8 cellular contexts compared by ENCODE assay signal in genomic region chr6:26056583-26057350, GRCh38. TPM values are rescaled to one million over a fixed set of nuclear protein-coding genes. Genes with fewer than 3 reads are reported as not detected.
DNase-seq lines count a peak whose midpoint lies in the region; ATAC-seq, FAIRE-seq and TF ChIP-seq lines count a peak whose summit lies in the region.

No MANE protein-coding gene starts in this region.

- peaks cover 7% of the 10 kb centered on the region for H3K4me1 Mint-ChIP-seq in astrocyte (ENCODE audit: low read depth, unreplicated experiment)

- peak overlapping the region; percentile 93 for H3K9ac ChIP-seq in astrocyte (ENCODE audit: low read length)
- peak overlapping the region; percentile 87 for H3K9ac ChIP-seq in iPS-15b (ENCODE audit: low read depth, low read length)
- H3K9ac ChIP-seq in skeletal muscle satellite cell (ENCODE audit: low read depth, low read length) = peak overlapping the region; percentile 93

- no peaks in the 10 kb centered on the region for H4K20me1 ChIP-seq in astrocyte (ENCODE audit: insufficient read depth, low read length)

- H3K4me3 ChIP-seq in AG04449 (ENCODE audit: low read depth, low read length) (peak overlapping the region; percentile 72), astrocyte (ENCODE audit: insufficient read depth, low read depth, low read length) (peak overlapping the region; percentile 61), iPS-15b (ENCODE audit: low read depth, low read length) (peak overlapping the region; percentile 80), skeletal muscle satellite cell (ENCODE audit: low read length) (peak overlapping the region; percentile 83)

- H3K9me3 ChIP-seq in astrocyte (ENCODE audit: insufficient read depth, low read depth, low read length) (no peaks in the 10 kb centered on the region), iPS-15b (ENCODE audit: control insufficient read depth, insufficient read depth, low read length) (no peaks in the 10 kb centered on the region), skeletal muscle satellite cell (replicated peaks; ENCODE audit: low read length) (no peaks in the 10 kb centered on the region)

- H3K4me1 ChIP-seq in astrocyte (ENCODE audit: insufficient read depth, low read length) = peaks cover 10% of the 10 kb centered on the region
- H3K4me1 ChIP-seq in iPS-15b (ENCODE audit: control insufficient read depth, insufficient read depth, low read length) = peaks cover 6% of the 10 kb centered on the region
- peaks cover 18% of the 10 kb centered on the region for H3K4me1 ChIP-seq in skeletal muscle satellite cell (ENCODE audit: control insufficient read depth, insufficient read depth, low read length)

- no peak for ATAC-seq in HG03095 (IDR thresholded peaks at IDR 0.05; ENCODE audit: unreplicated experiment)

- H3K9me3 Mint-ChIP-seq in astrocyte (ENCODE audit: unreplicated experiment) = no peaks in the 10 kb centered on the region

- H3K27ac Mint-ChIP-seq in astrocyte (ENCODE audit: unreplicated experiment) = peak overlapping the region; percentile 91

- H3K36me3 ChIP-seq in astrocyte (ENCODE audit: insufficient read depth, low read length) = no peaks in the 10 kb centered on the region
- H3K36me3 ChIP-seq in iPS-15b (ENCODE audit: control insufficient read depth, insufficient read depth, low read length) = no peaks in the 10 kb centered on the region
- no peaks in the 10 kb centered on the region for H3K36me3 ChIP-seq in skeletal muscle satellite cell (ENCODE audit: insufficient read depth, low read length)

- H3K27ac ChIP-seq in astrocyte (ENCODE audit: low read depth, low read length) = peak overlapping the region; percentile 85

- DNase-seq in AG04449 (ENCODE audit: low read depth, low spot score) = no peak
- DNase-seq in ELF-1 (ENCODE audit: low read depth, low spot score) = peak; percentile 69
- peak; percentile 76 for DNase-seq in NCI-H82 (lab: John Stamatoyannopoulos, UW)
- no peak for DNase-seq in astrocyte (ENCODE audit: low read depth)
- no peak for DNase-seq in SHP77 treated with DMSO at 0.1 percent for 48 hours (lab: John Stamatoyannopoulos, UW)

- H3K27me3 Mint-ChIP-seq in astrocyte (ENCODE audit: low read depth, unreplicated experiment) = no peaks in the 10 kb centered on the region

- no peaks in the 10 kb centered on the region for H3K79me2 ChIP-seq in astrocyte (ENCODE audit: insufficient read depth, low read length)

- CTCF ChIA-PET in AG04449 (lab: Yijun Ruan, JAX) = interaction anchor here (1.4 to 29.5 kb wide), 5 partner anchors 8 to 39 kb away, joined by 4 to 1301 read pairs (median 7); partner anchors contain the start of gene HFE

- TF ChIP-seq CTCF in AG04449 (IDR thresholded peaks at IDR 0.05; ENCODE audit: insufficient read depth, low read length, missing control alignments) = no peak
- TF ChIP-seq CTCF in astrocyte (IDR thresholded peaks at IDR 0.05; ENCODE audit: insufficient read depth, low read depth, low read length) = no peak

- FAIRE-seq in astrocyte (lab: Jason Lieb, UNC) = no peak

- no peaks in the 10 kb centered on the region for H3K27me3 ChIP-seq in astrocyte (ENCODE audit: insufficient read depth, low read length)
- no peaks in the 10 kb centered on the region for H3K27me3 ChIP-seq in iPS-15b (ENCODE audit: control insufficient read depth, insufficient read depth, low read length)
- no peaks in the 10 kb centered on the region for H3K27me3 ChIP-seq in skeletal muscle satellite cell (ENCODE audit: control insufficient read depth, insufficient read depth, low read length)

- H3K4me2 ChIP-seq in astrocyte (ENCODE audit: low read length) (peak overlapping the region; percentile 94), skeletal muscle satellite cell (ENCODE audit: low read length) (peak overlapping the region; percentile 93)

- H3K4me3 Mint-ChIP-seq in astrocyte (ENCODE audit: unreplicated experiment) = peak overlapping the region; percentile 88

- H2AFZ ChIP-seq in astrocyte (ENCODE audit: low read depth, low read length) = peak overlapping the region; percentile 70

- POLR2A ChIA-PET in AG04449 (lab: Yijun Ruan, JAX) = interaction anchor here (0.9 to 2.0 kb wide), 7 partner anchors 11 to 138 kb away, joined by 3 to 9 read pairs (median 6); a partner anchor contains a TSS

- H3K36me3 Mint-ChIP-seq in astrocyte (ENCODE audit: low read depth, unreplicated experiment) = no peaks in the 10 kb centered on the region

RNA-seq across cellular contexts. Expression of gene HFE, which starts 30.5 kb away (rescaled TPM):
- 5.7 and 7.7 TPM in 2 replicates for total RNA-seq in astrocyte
- 8.5 and 13.9 TPM in 2 replicates for total RNA-seq in skeletal muscle satellite cell (2012; rRNA removed)

Comparison
In these comparisons a context has a peak if more than half of its experiments do, and no peak if none do; other contexts are left out.
1. DNase-seq: peak in ELF-1 (single experiment) and NCI-H82 (single experiment); none in AG04449 (single experiment), astrocyte (single experiment) and SHP77 treated with DMSO at 0.1 percent for 48 hours (single experiment).
2. Peak in every context shown above with its lines, with median percentiles within 50 percentile points of each other: H3K4me3 ChIP-seq and H3K9ac ChIP-seq.